In the genomic region with DNA sequence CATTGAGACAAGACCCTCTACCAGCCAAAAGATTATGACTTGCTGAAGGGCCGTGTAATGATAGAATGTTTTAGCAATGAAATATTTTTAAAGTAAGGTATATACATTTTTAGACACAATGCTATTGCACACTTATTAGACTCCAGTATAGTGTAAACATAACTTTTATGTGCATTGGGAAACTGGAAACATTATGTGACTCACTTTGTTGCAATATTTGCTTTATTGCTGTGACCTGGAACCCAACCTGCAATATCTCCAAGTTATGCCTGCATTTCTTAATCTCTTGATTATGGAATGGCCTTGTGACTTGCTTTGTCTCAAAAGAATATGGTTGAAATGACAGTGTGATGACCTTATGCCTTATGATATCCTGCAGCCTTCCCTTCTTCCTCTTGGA, we compare ENCODE assay signal across 8 cellular contexts.
"Had no signal": no experiment of that assay in that cellular context is flagged by ENCODE, and none has a peak within 500 bp of the region (broad histone marks: within the 10 kb centered on the region; RNA-seq: fewer than 3 reads in every experiment).

No MANE protein-coding gene starts in this region.

- ATAC-seq: HepG2, K562 had no signal

- FAIRE-seq: HepG2, HTR-8/SVneo, K562 had no signal

- H3K4me3 ChIP-seq: K562 had no signal

- DNase-seq: IMR-90, KBM-7, KG1 had no signal

- H3K9ac ChIP-seq: KMS-11 had no signal

- H3K4me2 ChIP-seq: KMS-11 had no signal

- H3K27ac ChIP-seq: HL-60, KMS-11 had no signal
